In the genomic region with DNA sequence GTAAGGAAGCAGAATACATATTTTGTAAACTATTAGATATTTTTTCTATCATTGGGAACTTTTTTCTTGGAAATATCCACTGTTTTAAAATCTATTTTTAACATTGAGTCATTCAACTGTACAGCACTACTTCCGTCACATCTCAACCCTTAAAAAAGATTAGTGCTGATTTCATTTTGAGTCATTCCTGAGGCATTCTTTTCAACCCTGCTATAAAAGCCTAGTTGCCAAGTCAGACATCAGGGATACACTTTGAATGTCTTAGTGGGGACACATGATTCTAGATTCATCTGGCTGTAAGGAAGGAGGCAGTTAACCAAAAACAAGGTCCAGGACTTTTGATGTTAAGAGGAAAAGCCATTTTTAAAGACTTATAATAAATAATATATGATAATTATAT, we compare ENCODE assay signal across 10 cellular contexts.
DNase-seq lines count a peak whose midpoint lies in the region; ATAC-seq, FAIRE-seq and TF ChIP-seq lines count a peak whose summit lies in the region.
"Had no signal": no experiment of that assay in that cellular context is flagged by ENCODE, and none has a peak within 500 bp of the region (broad histone marks: within the 10 kb centered on the region; RNA-seq: fewer than 3 reads in every experiment).

No MANE protein-coding gene starts in this region.

- peak overlapping the region; percentile 58 for H3K27ac ChIP-seq in neural cell (ENCODE audit: low read length)

- peak overlapping the region; percentile 15 for H3K9ac ChIP-seq in neural cell (ENCODE audit: low read length)

- H3K9me3 ChIP-seq in neural cell (ENCODE audit: low read length) = no peaks in the 10 kb centered on the region
- H3K9me3 ChIP-seq: esophagus squamous epithelium had no signal

- no peaks in the 10 kb centered on the region for H3K9me2 ChIP-seq in neural cell (ENCODE audit: insufficient read depth, low read length)

- no peak for TF ChIP-seq RAD21 in neural cell (conservative IDR thresholded peaks at IDR 0.05)

- peak overlapping the region; percentile 35 for H3K4me2 ChIP-seq in neural cell (ENCODE audit: low read length)

- DNase-seq in bronchial epithelial cell (ENCODE audit: low read depth) (peak; percentile 94), GM10248 (ENCODE audit: extremely low spot score) (no peak), HuH-7.5 (ENCODE audit: low spot score) (no peak), GOT3 (lab: John Stamatoyannopoulos, UW) (no peak)
- no peak for DNase-seq in activated CD4-positive, alpha-beta T cell treated with anti-CD3 and anti-CD28 coated beads, Interleukin-2, amount 50 U/mL, for 48 hours
- DNase-seq: activated CD4-positive, CD25-positive, alpha-beta regulatory T cell; esophagus squamous epithelium had no signal

- FAIRE-seq in bronchial epithelial cell (lab: Jason Lieb, UNC) = no peak

- H4K20me1 ChIP-seq in neural cell (ENCODE audit: insufficient read depth) = no peaks in the 10 kb centered on the region

- H2AFZ ChIP-seq in neural cell (ENCODE audit: low read depth, low read length) = no peak overlapping the region

- H3K79me2 ChIP-seq in neural cell (replicated peaks; ENCODE audit: insufficient read depth, low read length) = no peaks in the 10 kb centered on the region

- no peaks in the 10 kb centered on the region for H3K36me3 ChIP-seq in bronchial epithelial cell (ENCODE audit: control insufficient read depth, insufficient read depth, low read length)
- no peaks in the 10 kb centered on the region for H3K36me3 ChIP-seq in neural cell (ENCODE audit: insufficient read depth, low read length)
- H3K36me3 ChIP-seq: esophagus squamous epithelium had no signal

- CTCF ChIA-PET in GM10248 (lab: Yijun Ruan, JAX) = no interaction called here

- POLR2A ChIA-PET in GM10248 (lab: Yijun Ruan, JAX) = no interaction called here

- H3K4me3 ChIP-seq in bronchial epithelial cell (ENCODE audit: low read depth, low read length) = no peak overlapping the region
- peak overlapping the region; percentile 6 for H3K4me3 ChIP-seq in neural cell (ENCODE audit: low read length)
- H3K4me3 ChIP-seq: esophagus squamous epithelium had no signal

- ATAC-seq in GM18519 (IDR thresholded peaks at IDR 0.05; ENCODE audit: low FRiP score, unreplicated experiment) (peak; percentile 85), HG03565 (IDR thresholded peaks at IDR 0.05; ENCODE audit: unreplicated experiment) (peak; percentile 84)

- H3K27me3 ChIP-seq in bronchial epithelial cell (ENCODE audit: control insufficient read depth, insufficient read depth, low read length) (no peaks in the 10 kb centered on the region), neural cell (ENCODE audit: insufficient read depth, low read depth, low read length) (no peaks in the 10 kb centered on the region)
- H3K27me3 ChIP-seq: esophagus squamous epithelium had no signal

- TF ChIP-seq CTCF in bronchial epithelial cell (IDR thresholded peaks at IDR 0.05; ENCODE audit: insufficient read depth, low read length, severe bottlenecking) = no peak
- TF ChIP-seq CTCF in neural cell (IDR thresholded peaks at IDR 0.05; ENCODE audit: poor library complexity, severe bottlenecking) = no peak
- TF ChIP-seq CTCF in GM10248 (IDR thresholded peaks at IDR 0.05; ENCODE audit: control extremely low read depth, extremely low read depth, low read depth, missing control alignments) = no peak

- H3F3A ChIP-seq in neural cell (ENCODE audit: insufficient read depth, low read length, poor library complexity, severe bottlenecking) = peaks cover 4% of the 10 kb centered on the region

- no peak for TF ChIP-seq EP300 in neural cell (conservative IDR thresholded peaks at IDR 0.05; ENCODE audit: poor library complexity, severe bottlenecking)

TF ChIP-seq in neural cell, 6 proteins besides CTCF, POLR2A, EP300 and RAD21:
- TF ChIP-seq MXI1 (conservative IDR thresholded peaks at IDR 0.05; ENCODE audit: poor library complexity, severe bottlenecking) = no peak
- TF ChIP-seq TAF1 (IDR thresholded peaks at IDR 0.05; ENCODE audit: low read depth) = no peak
- no peak for TF ChIP-seq POLR2AphosphoS5 (IDR thresholded peaks at IDR 0.05)
- no peak for TF ChIP-seq EZH2 (IDR thresholded peaks at IDR 0.05; ENCODE audit: borderline replicate concordance, insufficient read depth, low read length, poor library complexity, severe bottlenecking)
